In the genomic region with DNA sequence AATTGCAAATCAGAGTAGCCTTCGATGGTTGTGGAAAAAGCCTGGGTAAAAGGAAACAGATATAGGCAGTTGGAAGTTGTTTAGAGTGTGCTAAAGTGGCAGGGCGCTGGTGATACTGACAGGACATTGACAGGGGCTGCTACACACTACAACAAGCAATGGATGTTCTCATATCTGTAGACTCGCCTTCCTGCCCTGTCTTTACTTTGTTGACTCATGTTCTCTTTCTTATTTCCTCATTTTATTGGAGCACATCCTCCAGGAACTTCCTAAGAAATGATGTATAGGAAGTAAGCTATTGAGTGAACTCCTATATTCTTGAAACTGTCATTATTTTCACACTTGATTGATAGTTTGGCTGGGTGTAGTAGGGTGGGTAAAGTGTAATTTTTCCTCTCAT, we compare ENCODE assay signal across 24 cellular contexts. TPM values are rescaled to one million over a fixed set of nuclear protein-coding genes. Genes with fewer than 3 reads are reported as not detected.
DNase-seq lines count a peak whose midpoint lies in the region; ATAC-seq, FAIRE-seq and TF ChIP-seq lines count a peak whose summit lies in the region.
"Had no signal": no experiment of that assay in that cellular context is flagged by ENCODE, and none has a peak within 500 bp of the region (broad histone marks: within the 10 kb centered on the region; RNA-seq: fewer than 3 reads in every experiment).

No MANE protein-coding gene starts in this region.

- H3K9me3 ChIP-seq in right atrium auricular region (peaks cover 0 to 17% of the 10 kb centered on the region in 2 donors), endothelial cell of umbilical vein (replicated peaks; ENCODE audit: control insufficient read depth, insufficient read depth, low read length) (no peaks in the 10 kb centered on the region), upper lobe of right lung (no peaks in the 10 kb centered on the region)

- no peaks in the 10 kb centered on the region for H4K20me1 ChIP-seq in endothelial cell of umbilical vein (replicated peaks; ENCODE audit: control insufficient read depth, extremely low read depth, insufficient read depth, low read length)

- POLR2A ChIA-PET in endothelial cell of umbilical vein (lab: Charles Lee) (no interaction called here), RWPE1 (lab: Yijun Ruan, JAX; ENCODE audit: low non-redundant PET) (no interaction called here)

- H3K4me1 ChIP-seq in right atrium auricular region (no peaks in the 10 kb centered on the region), endothelial cell of umbilical vein (ENCODE audit: control insufficient read depth, extremely low read depth, insufficient read depth, low read length) (peaks cover 7% of the 10 kb centered on the region), upper lobe of right lung (no peaks in the 10 kb centered on the region)

- peaks cover 7% of the 10 kb centered on the region for H3K27me3 Mint-ChIP-seq in activated T-helper 17 cell treated with anti-CD3 and anti-CD28 coated beads, Interleukin-2, amount 50 U/mL, for 72 hours

- dilution Hi-C loops in endothelial cell of umbilical vein (cut with MboI; ENCODE audit: extremely low pct_ligation_motif_present, low sequenced_read_pairs) = no loop called here

- no peak for TF ChIP-seq POLR2A in endothelial cell of umbilical vein (IDR thresholded peaks at IDR 0.05; ENCODE audit: low read depth, low read length)

- H3K4me3 Mint-ChIP-seq in activated T-helper 17 cell treated with anti-CD3 and anti-CD28 coated beads, Interleukin-2, amount 50 U/mL, for 72 hours = no peak overlapping the region
- H3K4me3 Mint-ChIP-seq: CD4-positive, CD25-positive, alpha-beta regulatory T cell; HFFc6 had no signal

- ATAC-seq in Right ventricle myocardium superior (ENCODE audit: poor library complexity) (peak; percentile 48), upper lobe of right lung (peak; percentile 46)
- no peak for ATAC-seq in activated naive CD4-positive, alpha-beta T cell treated with anti-CD3 and anti-CD28 coated beads, Interleukin-2, amount 50 U/mL, for 72 hours
- no peak for ATAC-seq in activated T-helper 17 cell treated with anti-CD3 and anti-CD28 coated beads, Interleukin-2, amount 50 U/mL, for 72 hours (replicated peaks)
- ATAC-seq: Panc1 had no signal

- no peak overlapping the region for H3K9ac ChIP-seq in endothelial cell of umbilical vein (replicated peaks; ENCODE audit: extremely low read depth, insufficient read depth, low read length)

- H3K27ac Mint-ChIP-seq in activated naive CD4-positive, alpha-beta T cell treated with anti-CD3 and anti-CD28 coated beads, Interleukin-2, amount 50 U/mL, for 72 hours = no peak overlapping the region
- no peak overlapping the region for H3K27ac Mint-ChIP-seq in activated T-helper 17 cell treated with anti-CD3 and anti-CD28 coated beads, Interleukin-2, amount 50 U/mL, for 72 hours
- H3K27ac Mint-ChIP-seq: CD4-positive, CD25-positive, alpha-beta regulatory T cell; HFFc6 had no signal

- DNase-seq in Right ventricle myocardium superior (no peak), right atrium auricular region (ENCODE audit: low spot score) (no peak), SKM-1 (lab: John Stamatoyannopoulos, UW; ENCODE audit: unreplicated experiment) (peak; percentile 23), endothelial cell of umbilical vein (ENCODE audit: low read depth, low spot score) (peak; percentile 34), upper lobe of right lung (no peak), RWPE1 (ENCODE audit: low spot score) (no peak)
- DNase-seq in activated naive CD4-positive, alpha-beta T cell treated with anti-CD3 and anti-CD28 coated beads, Interleukin-2, amount 50 U/mL, for 72 hours (ENCODE audit: low spot score in 2 of 2) = no peak
- DNase-seq: 8988T; CD4-positive, CD25-positive, alpha-beta regulatory T cell; COR-L47; GDM1; H7; HFFc6; IMR-90; NCI-H1105 treated with DMSO at 0.1 percent for 48 hours; NCI-H1694 treated with DMSO at 0.1 percent for 48 hours; NCI-H2107; NCI-H510A treated with DMSO at 0.1 percent for 48 hours had no signal

- no peak overlapping the region for H3K27ac ChIP-seq in right atrium auricular region
- no peak overlapping the region for H3K27ac ChIP-seq in endothelial cell of umbilical vein (ENCODE audit: insufficient read depth, low read depth, low read length)
- no peak overlapping the region for H3K27ac ChIP-seq in upper lobe of right lung
- no peak overlapping the region for H3K27ac ChIP-seq in RWPE1
- H3K27ac ChIP-seq: SK-N-MC had no signal

- no peaks in the 10 kb centered on the region for H3K4me1 Mint-ChIP-seq in activated T-helper 17 cell treated with anti-CD3 and anti-CD28 coated beads, Interleukin-2, amount 50 U/mL, for 72 hours
- H3K4me1 Mint-ChIP-seq: CD4-positive, CD25-positive, alpha-beta regulatory T cell had no signal

- H3K27me3 ChIP-seq in right atrium auricular region (no peaks in the 10 kb centered on the region), endothelial cell of umbilical vein (ENCODE audit: control insufficient read depth in 2 of 2, insufficient read depth in 2 of 2, low read length in 2 of 2) (no peaks in the 10 kb centered on the region), upper lobe of right lung (no peaks in the 10 kb centered on the region)

- intact Hi-C loops in Right ventricle myocardium superior (cut with DNase I) (no loop called here), endothelial cell of umbilical vein (cut with micrococcal nuclease) (no loop called here), upper lobe of right lung (cut with DNase I) (no loop called here)

- no peaks in the 10 kb centered on the region for H3K9me1 ChIP-seq in endothelial cell of umbilical vein (replicated peaks; ENCODE audit: control insufficient read depth, extremely low read depth, insufficient read depth, low read length)

- peaks cover 8 to 10% of the 10 kb centered on the region in 2 donors for H3K36me3 Mint-ChIP-seq in activated naive CD4-positive, alpha-beta T cell treated with anti-CD3 and anti-CD28 coated beads, Interleukin-2, amount 50 U/mL, for 72 hours
- no peaks in the 10 kb centered on the region for H3K36me3 Mint-ChIP-seq in activated T-helper 17 cell treated with anti-CD3 and anti-CD28 coated beads, Interleukin-2, amount 50 U/mL, for 72 hours (ENCODE audit: low read depth)
- H3K36me3 Mint-ChIP-seq: CD4-positive, CD25-positive, alpha-beta regulatory T cell had no signal

- H3K36me3 ChIP-seq in right atrium auricular region = no peaks in the 10 kb centered on the region
- no peaks in the 10 kb centered on the region for H3K36me3 ChIP-seq in endothelial cell of umbilical vein (ENCODE audit: control insufficient read depth in 2 of 2, extremely low read depth in 1 of 2, insufficient read depth in 2 of 2, low read length in 2 of 2)
- no peaks in the 10 kb centered on the region for H3K36me3 ChIP-seq in upper lobe of right lung

- FAIRE-seq in endothelial cell of umbilical vein (lab: Jason Lieb, UNC) = peak; percentile 24

- H3K4me2 ChIP-seq in endothelial cell of umbilical vein (ENCODE audit: insufficient read depth, low read length) = peak overlapping the region; percentile 52

- peaks cover 10% of the 10 kb centered on the region in 2 donors for H3K9me3 Mint-ChIP-seq in activated naive CD4-positive, alpha-beta T cell treated with anti-CD3 and anti-CD28 coated beads, Interleukin-2, amount 50 U/mL, for 72 hours
- peaks cover 5% of the 10 kb centered on the region for H3K9me3 Mint-ChIP-seq in activated T-helper 17 cell treated with anti-CD3 and anti-CD28 coated beads, Interleukin-2, amount 50 U/mL, for 72 hours
- H3K9me3 Mint-ChIP-seq: HFFc6 had no signal

- H3K79me2 ChIP-seq in endothelial cell of umbilical vein (ENCODE audit: control insufficient read depth, insufficient read depth, low read length) = no peaks in the 10 kb centered on the region

- BruUV-seq in endothelial cell of umbilical vein (replicated peaks; lab: Mats Ljungman, UMichigan) = no TSS peak

- H2AFZ ChIP-seq in endothelial cell of umbilical vein (ENCODE audit: low read depth, low read length) = peak overlapping the region; percentile 2

- H3K4me3 ChIP-seq in right atrium auricular region (no peak overlapping the region), endothelial cell of umbilical vein (replicated peaks in 1 of 3; ENCODE audit: insufficient read depth in 1 of 3, low read depth in 1 of 3, low read length in 3 of 3) (no peak overlapping the region), upper lobe of right lung (no peak overlapping the region)
- H3K4me3 ChIP-seq: SK-N-MC had no signal

- TF ChIP-seq CTCF in right atrium auricular region (IDR thresholded peaks at IDR 0.05) = no peak
- no peak for TF ChIP-seq CTCF in endothelial cell of umbilical vein (IDR thresholded peaks at IDR 0.05; ENCODE audit: extremely low read depth in 1 of 2, insufficient read depth in 1 of 2, low read depth in 1 of 2, low read length in 2 of 2)
- TF ChIP-seq CTCF in upper lobe of right lung (IDR thresholded peaks at IDR 0.05) = no peak
- TF ChIP-seq CTCF in RWPE1 (conservative IDR thresholded peaks at IDR 0.05; ENCODE audit: low read depth) = no peak

- CTCF ChIA-PET in endothelial cell of umbilical vein (lab: Charles Lee) = interaction anchor here (1.6 kb wide), 1 partner anchor 250 kb away, joined by 5 read pairs; no protein-coding TSS in a partner anchor
- CTCF ChIA-PET in RWPE1 (lab: Yijun Ruan, JAX) = interaction anchor here (0.7 kb wide), 1 partner anchor 118 kb away, joined by 4 read pairs; no protein-coding TSS in a partner anchor

TF ChIP-seq in endothelial cell of umbilical vein, 7 proteins besides CTCF, POLR2A, EP300 and RAD21 (continues in another document):
- TF ChIP-seq MYC (IDR thresholded peaks at IDR 0.05; ENCODE audit: low read depth, low read length) (no peak), GATA2 (IDR thresholded peaks at IDR 0.05; ENCODE audit: insufficient read depth, insufficient read length, low read depth, low read length) (no peak), EZH2 (IDR thresholded peaks at IDR 0.05; ENCODE audit: borderline replicate concordance, low read depth, low read length, severe bottlenecking) (no peak), POLR2AphosphoS5 (IDR thresholded peaks at IDR 0.05; ENCODE audit: insufficient read depth, low read depth, low read length) (no peak)

RNA-seq across cellular contexts. Expression of gene C4BPA, which starts 51.0 kb away (rescaled TPM):
- total RNA-seq in Right ventricle myocardium superior (0.08 TPM), right atrium auricular region (1 to 10 TPM in 1 of 2 donors, not detected in 1; 3.6 TPM), endothelial cell of umbilical vein (not detected in 2 replicates), upper lobe of right lung (175 TPM)
- polyA plus RNA-seq in endothelial cell of umbilical vein = not detected in 2 replicates
- not detected in 2 replicates for polyA plus RNA-seq in endothelial cell of umbilical vein (2011; cell fraction: cytosol; rRNA removed)
- not detected in 2 replicates for polyA plus RNA-seq in endothelial cell of umbilical vein (2011; cell fraction: nucleus; rRNA removed)
- polyA plus RNA-seq in endothelial cell of umbilical vein (2012) = not detected in 2 replicates
- not detected in 2 replicates for polyA minus RNA-seq in endothelial cell of umbilical vein
- polyA minus RNA-seq in endothelial cell of umbilical vein (2011; cell fraction: cytosol; rRNA and poly(A)+ RNA removed) = 0.51 TPM
- polyA minus RNA-seq in endothelial cell of umbilical vein (2011; cell fraction: nucleus; rRNA and poly(A)+ RNA removed) = not detected in 2 replicates
- total RNA-seq in activated naive CD4-positive, alpha-beta T cell treated with anti-CD3 and anti-CD28 coated beads, Interleukin-2, amount 50 U/mL, for 72 hours = not detected
- total RNA-seq in activated T-helper 17 cell treated with anti-CD3 and anti-CD28 coated beads, Interleukin-2, amount 50 U/mL, for 72 hours = not detected
- total RNA-seq: CD4-positive, CD25-positive, alpha-beta regulatory T cell; Daoy; H7; HFFc6; HT1080; IMR-90 had no signal
- polyA plus RNA-seq: AG04450; CD4-positive, CD25-positive, alpha-beta regulatory T cell; IMR-90 had no signal

Comparison
In these comparisons a context has a peak if more than half of its experiments do, and no peak if none do; other contexts are left out.
1. ATAC-seq: peak in Right ventricle myocardium superior (single experiment) and upper lobe of right lung (single experiment); none in activated naive CD4-positive, alpha-beta T cell treated with anti-CD3 and anti-CD28 coated beads, Interleukin-2, amount 50 U/mL, for 72 hours (0 of 2) and activated T-helper 17 cell treated with anti-CD3 and anti-CD28 coated beads, Interleukin-2, amount 50 U/mL, for 72 hours (single experiment).
2. DNase-seq: peak in SKM-1 (single experiment) and endothelial cell of umbilical vein (single experiment); none in Right ventricle myocardium superior (single experiment), right atrium auricular region (single experiment), upper lobe of right lung (single experiment), activated naive CD4-positive, alpha-beta T cell treated with anti-CD3 and anti-CD28 coated beads, Interleukin-2, amount 50 U/mL, for 72 hours (0 of 2) and RWPE1 (single experiment).
3. RNA of gene C4BPA, which starts 51.0 kb away (total RNA-seq): 175 TPM in upper lobe of right lung (single experiment); 3.6 TPM in right atrium auricular region, 0.08 TPM in Right ventricle myocardium superior (single experiment), not detected in endothelial cell of umbilical vein, not detected in activated naive CD4-positive, alpha-beta T cell treated with anti-CD3 and anti-CD28 coated beads, Interleukin-2, amount 50 U/mL, for 72 hours and not detected in activated T-helper 17 cell treated with anti-CD3 and anti-CD28 coated beads, Interleukin-2, amount 50 U/mL, for 72 hours; every median in the first group is over 10 times any median in the second.